Comparison of ENCODE assay signal across 22 cellular contexts in the genomic region with DNA sequence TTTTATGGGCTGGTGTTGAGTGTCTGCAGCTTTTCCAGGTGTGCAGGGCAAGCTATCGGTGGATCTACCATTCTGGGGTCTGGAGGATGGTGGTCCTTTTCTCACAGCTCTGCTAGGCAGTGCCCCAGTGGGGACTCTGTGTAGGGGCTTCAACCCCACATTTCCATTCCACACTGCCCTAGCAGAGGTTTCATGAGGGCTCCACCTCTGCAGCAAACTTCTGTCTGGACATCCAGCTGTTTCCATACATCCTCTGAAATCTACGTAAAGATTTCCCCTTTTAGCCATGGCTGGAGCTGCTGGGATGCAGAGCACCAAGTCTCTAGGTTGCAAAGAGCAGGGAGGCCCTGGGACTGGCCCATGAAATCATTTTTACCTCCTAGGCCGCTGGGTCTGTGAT.
"Had no signal": no experiment of that assay in that cellular context is flagged by ENCODE, and none has a peak within 500 bp of the region (broad histone marks: within the 10 kb centered on the region; RNA-seq: fewer than 3 reads in every experiment).

No MANE protein-coding gene starts in this region.

- H3K27ac ChIP-seq: ascending aorta, colonic mucosa, transverse colon, vagina had no signal

- FAIRE-seq: islet of Langerhans had no signal

- H3K27ac Mint-ChIP-seq: activated CD4-positive, alpha-beta T cell treated with anti-CD3 and anti-CD28 coated beads, Interleukin-2, amount 10 ng/mL, durations not matched to agents 7 days and 5 days; activated CD8-positive, alpha-beta T cell treated with anti-CD3 and anti-CD28 coated beads, Interleukin-2, amount 10 ng/mL, durations not matched to agents 7 days and 5 days; nephron progenitor cell had no signal

- H3K4me3 ChIP-seq: ascending aorta, colonic mucosa, lung, transverse colon, vagina had no signal

- ATAC-seq: activated CD4-positive, CD25-positive, alpha-beta regulatory T cell treated with anti-CD3 and anti-CD28 coated beads, Interleukin-2, amount 50 U/mL, for 24 hours; activated CD8-positive, alpha-beta T cell treated with anti-CD3 and anti-CD28 coated beads, Interleukin-2, amount 10 ng/mL, durations not matched to agents 7 days and 5 days; activated T-cell treated with anti-CD3 and anti-CD28 coated beads, Interleukin-2, amount 50 U/mL, for 4 hours; left lobe of liver had no signal

- H3K9me3 ChIP-seq: colonic mucosa had no signal

- H3K27me3 ChIP-seq: ascending aorta, colonic mucosa, transverse colon, vagina had no signal

- H3K4me3 Mint-ChIP-seq: activated CD4-positive, alpha-beta T cell treated with anti-CD3 and anti-CD28 coated beads, Interleukin-2, amount 10 ng/mL, durations not matched to agents 7 days and 5 days; activated CD8-positive, alpha-beta T cell treated with anti-CD3 and anti-CD28 coated beads, Interleukin-2, amount 10 ng/mL, durations not matched to agents 7 days and 5 days; activated naive CD4-positive, alpha-beta T cell treated with anti-CD3 and anti-CD28 coated beads, Interleukin-2, amount 50 U/mL, for 24 hours; activated T-cell treated with anti-CD3 and anti-CD28 coated beads, Interleukin-2, amount 50 U/mL, for 4 hours; central memory CD8-positive, alpha-beta T cell; nephron progenitor cell had no signal

- H3K4me1 Mint-ChIP-seq: nephron progenitor cell had no signal

- DNase-seq: activated CD4-positive, alpha-beta T cell treated with anti-CD3 and anti-CD28 coated beads, Interleukin-2, amount 10 ng/mL, durations not matched to agents 7 days and 5 days; activated CD8-positive, alpha-beta memory T cell treated with anti-CD3 and anti-CD28 coated beads, Interleukin-2, amount 50 U/mL, for 4 hours; activated CD8-positive, alpha-beta T cell treated with anti-CD3 and anti-CD28 coated beads, Interleukin-2, amount 10 ng/mL, durations not matched to agents 7 days and 5 days; activated T-cell treated with anti-CD3 and anti-CD28 coated beads, Interleukin-2, amount 50 U/mL, for 4 hours; colonic mucosa; foreskin melanocyte; glutamatergic neuron; hippocampal formation; midbrain; nephron progenitor cell; nucleus accumbens; stimulated activated naive CD4-positive, alpha-beta T cell treated with Interleukin-2 at 50 U/mL for 16 hours; T1000; transverse colon had no signal

- H3K4me1 ChIP-seq: colonic mucosa had no signal

- H3K27me3 Mint-ChIP-seq: activated CD4-positive, alpha-beta T cell treated with anti-CD3 and anti-CD28 coated beads, Interleukin-2, amount 10 ng/mL, durations not matched to agents 7 days and 5 days; activated naive CD4-positive, alpha-beta T cell treated with anti-CD3 and anti-CD28 coated beads, Interleukin-2, amount 50 U/mL, for 24 hours; central memory CD8-positive, alpha-beta T cell had no signal

- H3K36me3 ChIP-seq: colonic mucosa had no signal
